2 cellular contexts compared by ENCODE assay signal in the genomic region with DNA sequence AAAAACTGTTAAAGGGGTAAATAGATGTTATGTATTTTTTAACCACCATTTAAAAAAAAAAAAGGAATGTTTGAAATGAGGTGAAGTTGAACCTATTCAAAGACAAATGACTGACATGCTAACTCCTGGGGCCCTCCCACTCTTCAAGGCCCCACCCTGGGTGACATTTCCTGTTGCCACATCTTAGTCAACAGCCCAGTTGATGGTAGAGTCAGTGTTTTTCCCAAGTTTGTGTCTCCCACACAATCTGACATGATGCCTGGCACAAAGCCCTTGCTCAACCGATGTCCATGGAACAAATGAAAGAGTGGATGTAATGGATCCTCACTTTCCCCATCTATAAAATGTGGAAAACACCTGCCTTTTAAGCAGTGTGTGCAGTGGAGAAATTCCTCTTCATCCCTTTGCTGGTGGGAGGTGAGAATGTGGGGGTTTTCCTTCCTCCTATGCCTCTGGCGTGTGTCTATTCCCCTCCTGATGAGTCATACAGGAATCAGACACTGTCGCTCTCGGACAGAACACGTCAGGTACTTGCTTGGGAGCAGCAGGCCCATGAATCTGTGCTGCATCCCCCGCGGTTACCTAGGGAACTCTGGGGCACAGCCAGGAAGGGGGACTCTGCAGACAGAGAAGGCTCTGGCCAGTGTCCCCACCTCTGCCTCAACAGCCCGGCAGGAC.
TF ChIP-seq lines count a peak whose summit lies in the region.

No MANE protein-coding gene starts in this region.

TF ChIP-seq in A549, 52 proteins besides CTCF, POLR2A, EP300 and RAD21 (continued from another document):
- TF ChIP-seq, protein P1, sequence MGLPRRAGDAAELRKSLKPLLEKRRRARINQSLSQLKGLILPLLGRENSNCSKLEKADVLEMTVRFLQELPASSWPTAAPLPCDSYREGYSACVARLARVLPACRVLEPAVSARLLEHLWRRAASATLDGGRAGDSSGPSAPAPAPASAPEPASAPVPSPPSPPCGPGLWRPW (IDR thresholded peaks at IDR 0.05) = no peak
- peak; percentile 91 for TF ChIP-seq JUNB (IDR thresholded peaks at IDR 0.05)
- TF ChIP-seq, protein P2, sequence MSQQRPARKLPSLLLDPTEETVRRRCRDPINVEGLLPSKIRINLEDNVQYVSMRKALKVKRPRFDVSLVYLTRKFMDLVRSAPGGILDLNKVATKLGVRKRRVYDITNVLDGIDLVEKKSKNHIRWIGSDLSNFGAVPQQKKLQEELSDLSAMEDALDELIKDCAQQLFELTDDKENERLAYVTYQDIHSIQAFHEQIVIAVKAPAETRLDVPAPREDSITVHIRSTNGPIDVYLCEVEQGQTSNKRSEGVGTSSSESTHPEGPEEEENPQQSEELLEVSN (IDR thresholded peaks at IDR 0.05; ENCODE audit: borderline replicate concordance, low read depth) = peak; percentile 8; the same call in 1 of the 2 replicates
- TF ChIP-seq FOSL2 (IDR thresholded peaks at IDR 0.05) = peak; percentile 88
- TF ChIP-seq FOSL2 (CRISPR knock-in tag; IDR thresholded peaks at IDR 0.05) = peak; percentile 98
- TF ChIP-seq MAFK (IDR thresholded peaks at IDR 0.05; ENCODE audit: partially characterized antibody) = no peak
- no peak for TF ChIP-seq HOXB5 (CRISPR knock-in tag; IDR thresholded peaks at IDR 0.05)
- no peak for TF ChIP-seq ZFP36 (IDR thresholded peaks at IDR 0.05; ENCODE audit: borderline replicate concordance, partially characterized antibody)
- peak; percentile 85; the same call in 1 of the 2 replicates for TF ChIP-seq GATA3 (IDR thresholded peaks at IDR 0.05; ENCODE audit: borderline replicate concordance)
- TF ChIP-seq, protein P3, sequence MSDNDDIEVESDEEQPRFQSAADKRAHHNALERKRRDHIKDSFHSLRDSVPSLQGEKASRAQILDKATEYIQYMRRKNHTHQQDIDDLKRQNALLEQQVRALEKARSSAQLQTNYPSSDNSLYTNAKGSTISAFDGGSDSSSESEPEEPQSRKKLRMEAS (IDR thresholded peaks at IDR 0.05) = peak; percentile 81
- TF ChIP-seq CHD4 (IDR thresholded peaks at IDR 0.05; ENCODE audit: borderline replicate concordance) = no peak
- peak; percentile 46; the same call in 2 of the 3 replicates for TF ChIP-seq SMC3 (IDR thresholded peaks at IDR 0.05)
- peak; percentile 77 to 89 for TF ChIP-seq CEBPB (IDR thresholded peaks at IDR 0.05)
- TF ChIP-seq, protein P4, sequence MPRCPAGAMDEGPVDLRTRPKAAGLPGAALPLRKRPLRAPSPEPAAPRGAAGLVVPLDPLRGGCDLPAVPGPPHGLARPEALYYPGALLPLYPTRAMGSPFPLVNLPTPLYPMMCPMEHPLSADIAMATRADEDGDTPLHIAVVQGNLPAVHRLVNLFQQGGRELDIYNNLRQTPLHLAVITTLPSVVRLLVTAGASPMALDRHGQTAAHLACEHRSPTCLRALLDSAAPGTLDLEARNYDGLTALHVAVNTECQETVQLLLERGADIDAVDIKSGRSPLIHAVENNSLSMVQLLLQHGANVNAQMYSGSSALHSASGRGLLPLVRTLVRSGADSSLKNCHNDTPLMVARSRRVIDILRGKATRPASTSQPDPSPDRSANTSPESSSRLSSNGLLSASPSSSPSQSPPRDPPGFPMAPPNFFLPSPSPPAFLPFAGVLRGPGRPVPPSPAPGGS (IDR thresholded peaks at IDR 0.05) = 0 out of 3 replicates have a peak, but pooled peaks have one; percentile 51
- TF ChIP-seq, protein P5, sequence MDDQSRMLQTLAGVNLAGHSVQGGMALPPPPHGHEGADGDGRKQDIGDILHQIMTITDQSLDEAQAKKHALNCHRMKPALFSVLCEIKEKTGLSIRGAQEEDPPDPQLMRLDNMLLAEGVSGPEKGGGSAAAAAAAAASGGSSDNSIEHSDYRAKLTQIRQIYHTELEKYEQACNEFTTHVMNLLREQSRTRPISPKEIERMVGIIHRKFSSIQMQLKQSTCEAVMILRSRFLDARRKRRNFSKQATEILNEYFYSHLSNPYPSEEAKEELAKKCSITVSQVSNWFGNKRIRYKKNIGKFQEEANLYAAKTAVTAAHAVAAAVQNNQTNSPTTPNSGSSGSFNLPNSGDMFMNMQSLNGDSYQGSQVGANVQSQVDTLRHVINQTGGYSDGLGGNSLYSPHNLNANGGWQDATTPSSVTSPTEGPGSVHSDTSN (IDR thresholded peaks at IDR 0.05) = no peak

TF ChIP-seq in IMR-90, 13 proteins besides CTCF, POLR2A, EP300 and RAD21 (continued from another document):
- TF ChIP-seq, protein P6, sequence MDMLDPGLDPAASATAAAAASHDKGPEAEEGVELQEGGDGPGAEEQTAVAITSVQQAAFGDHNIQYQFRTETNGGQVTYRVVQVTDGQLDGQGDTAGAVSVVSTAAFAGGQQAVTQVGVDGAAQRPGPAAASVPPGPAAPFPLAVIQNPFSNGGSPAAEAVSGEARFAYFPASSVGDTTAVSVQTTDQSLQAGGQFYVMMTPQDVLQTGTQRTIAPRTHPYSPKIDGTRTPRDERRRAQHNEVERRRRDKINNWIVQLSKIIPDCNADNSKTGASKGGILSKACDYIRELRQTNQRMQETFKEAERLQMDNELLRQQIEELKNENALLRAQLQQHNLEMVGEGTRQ (IDR thresholded peaks at IDR 0.05; ENCODE audit: low read depth, low read length) = no peak
- no peak for TF ChIP-seq MAZ (IDR thresholded peaks at IDR 0.05; ENCODE audit: borderline replicate concordance, low read depth, low read length)
- no peak for TF ChIP-seq FOS (IDR thresholded peaks at IDR 0.05; ENCODE audit: low read depth, low read length)
- TF ChIP-seq CEBPB (IDR thresholded peaks at IDR 0.05; ENCODE audit: low read depth, low read length) = no peak
- TF ChIP-seq RCOR1 (IDR thresholded peaks at IDR 0.05; ENCODE audit: insufficient replicate concordance, low read length) = no peak
- TF ChIP-seq MXI1 (IDR thresholded peaks at IDR 0.05; ENCODE audit: borderline replicate concordance, low read depth, low read length) = no peak
- TF ChIP-seq, protein P7, sequence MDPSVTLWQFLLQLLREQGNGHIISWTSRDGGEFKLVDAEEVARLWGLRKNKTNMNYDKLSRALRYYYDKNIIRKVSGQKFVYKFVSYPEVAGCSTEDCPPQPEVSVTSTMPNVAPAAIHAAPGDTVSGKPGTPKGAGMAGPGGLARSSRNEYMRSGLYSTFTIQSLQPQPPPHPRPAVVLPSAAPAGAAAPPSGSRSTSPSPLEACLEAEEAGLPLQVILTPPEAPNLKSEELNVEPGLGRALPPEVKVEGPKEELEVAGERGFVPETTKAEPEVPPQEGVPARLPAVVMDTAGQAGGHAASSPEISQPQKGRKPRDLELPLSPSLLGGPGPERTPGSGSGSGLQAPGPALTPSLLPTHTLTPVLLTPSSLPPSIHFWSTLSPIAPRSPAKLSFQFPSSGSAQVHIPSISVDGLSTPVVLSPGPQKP (IDR thresholded peaks at IDR 0.05; ENCODE audit: borderline replicate concordance, low read depth, low read length) = no peak
TF ChIP-seq in IMR-90: peak in this region for 0.
